Comparison of ENCODE assay signal across 9 cellular contexts in the genomic region with DNA sequence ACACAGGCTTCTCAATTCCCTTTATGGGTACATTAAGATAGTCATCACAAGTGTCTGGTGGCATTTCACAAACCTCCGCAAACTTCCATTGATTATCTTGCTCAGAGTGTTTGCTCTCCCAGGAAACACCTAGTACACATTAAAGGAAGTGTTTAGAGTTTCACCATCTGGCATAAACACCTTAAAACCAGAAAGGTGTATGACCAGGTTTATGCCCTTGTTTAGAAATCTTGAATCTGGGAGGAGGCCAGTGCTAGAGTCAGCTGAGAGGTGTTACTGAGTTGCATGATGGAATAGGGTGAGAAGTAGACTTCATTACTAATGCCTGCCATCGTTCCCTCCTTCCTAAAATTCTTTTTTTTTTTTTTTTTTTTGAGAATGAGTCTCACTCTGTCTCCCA.
"Had no signal": no experiment of that assay in that cellular context is flagged by ENCODE, and none has a peak within 500 bp of the region (broad histone marks: within the 10 kb centered on the region; RNA-seq: fewer than 3 reads in every experiment).

No MANE protein-coding gene starts in this region.

- H3K4me1 ChIP-seq: HAP-1 had no signal

- ATAC-seq: GM23338, HCT116 had no signal

- DNase-seq: GM23248, GOT3, H7, H9, HCEC 1CT, HFFc6 had no signal

- H3K4me3 ChIP-seq: GM23248, GM23338, HAP-1 had no signal

- H3K9me3 ChIP-seq: HAP-1 had no signal
